Comparison of ENCODE assay signal across 8 cellular contexts in genomic region chr6:36599791-36600209, GRCh38. TPM values are rescaled to one million over a fixed set of nuclear protein-coding genes. Genes with fewer than 3 reads are reported as not detected.
A peak's percentile ranks its signal among the peaks of the same experiment; 100 is the strongest.
DNase-seq lines count a peak whose midpoint lies in the region; ATAC-seq, FAIRE-seq and TF ChIP-seq lines count a peak whose summit lies in the region.

No MANE protein-coding gene starts in this region.

- no peak for TF ChIP-seq RAD21 in K562 (CRISPR knock-in tag; conservative IDR thresholded peaks at IDR 0.05 in 1 of 2, IDR thresholded peaks at IDR 0.05 in 1 of 2)

- H3K27me3 Mint-ChIP-seq in Caco-2 (ENCODE audit: insufficient read depth, unreplicated experiment), result no peaks in the 10 kb centered on the region

- peak overlapping the region; percentile 17 for H3K27ac Mint-ChIP-seq in Caco-2 (ENCODE audit: unreplicated experiment)

- peaks cover 18% of the 10 kb centered on the region for H3K9me1 ChIP-seq in K562 (ENCODE audit: control insufficient read depth, insufficient read depth, low read length)

- H3K79me2 ChIP-seq in K562 (ENCODE audit: control insufficient read depth, insufficient read depth, low read length), result peaks cover 100% of the 10 kb centered on the region

- FAIRE-seq in K562 (lab: Jason Lieb, UNC), result no peak

- H2AFZ ChIP-seq in K562 (ENCODE audit: low read depth, low read length), result no peak overlapping the region

- no peak for TF ChIP-seq POLR2A in K562 (conservative IDR thresholded peaks at IDR 0.05)

- H3K9ac ChIP-seq in K562 (ENCODE audit: insufficient read depth in 1 of 2, low read depth in 2 of 2, low read length in 2 of 2), result 0 out of 4 replicates have a peak overlapping the region, but pooled peaks of 1 of the 2 experiments have one; percentile 43

- H3K4me1 ChIP-seq in Caco-2, result peaks cover 27% of the 10 kb centered on the region
- H3K4me1 ChIP-seq in K562 (replicated peaks in 1 of 2; ENCODE audit: control insufficient read depth in 2 of 2, insufficient read depth in 2 of 2, low read length in 2 of 2), result peaks cover 13 to 33% of the 10 kb centered on the region in 2 experiments; a peak in 4 of 5 replicates

- H3K9me3 ChIP-seq in Caco-2, result no peaks in the 10 kb centered on the region
- H3K9me3 ChIP-seq in K562 (replicated peaks; ENCODE audit: control insufficient read depth, insufficient read depth, low read depth, low read length), result no peaks in the 10 kb centered on the region; the same call in 1 of the 2 replicates

- intact Hi-C loops in Caco-2 (cut with micrococcal nuclease; ENCODE audit: unreplicated experiment) (loop anchor here (10.0 kb wide), 1 partner anchor 175 kb away; no protein-coding TSS in a partner anchor), K562 (cut with micrococcal nuclease) (no loop called here)

- in situ Hi-C loops in K562 (cut with MboI), result no loop called here

- ATAC-seq in K562 (no peak), HG03457 (IDR thresholded peaks at IDR 0.05; ENCODE audit: unreplicated experiment) (no peak)

- H3K36me3 ChIP-seq in Caco-2 (ENCODE audit: control insufficient read depth, insufficient read depth, low read length), result peaks cover 14% of the 10 kb centered on the region
- H3K36me3 ChIP-seq in K562 (ENCODE audit: control insufficient read depth, insufficient read depth, low read length), result peaks cover 98% of the 10 kb centered on the region

- no TSS peak for BruUV-seq in Caco-2 (replicated peaks; lab: Mats Ljungman, UMichigan)
- BruUV-seq in K562 (replicated peaks; lab: Mats Ljungman, UMichigan), result no TSS peak

- H3K27ac ChIP-seq in K562 (ENCODE audit: extremely low read depth, low read depth, low read length), result no peak overlapping the region

- H3K9me3 Mint-ChIP-seq in Caco-2 (ENCODE audit: unreplicated experiment), result no peaks in the 10 kb centered on the region

- TF ChIP-seq CTCF in Caco-2 (IDR thresholded peaks at IDR 0.05; ENCODE audit: insufficient read depth in 1 of 2, low read depth in 1 of 2, low read length in 1 of 2, severe bottlenecking in 1 of 2, unreplicated experiment in 1 of 2) (no peak), K562 (IDR thresholded peaks at IDR 0.05 in 2 of 3, conservative IDR thresholded peaks at IDR 0.05 in 1 of 3; ENCODE audit: insufficient read depth in 2 of 3, low read depth in 1 of 3, low read length in 3 of 3) (no peak)

- peaks cover 13% of the 10 kb centered on the region for H3K4me1 Mint-ChIP-seq in Caco-2 (ENCODE audit: low read depth, unreplicated experiment)

- H3K4me2 ChIP-seq in K562 (ENCODE audit: insufficient read depth, low read length), result 0 out of 2 replicates have a peak overlapping the region, but pooled peaks have one; percentile 11

- H3K36me3 Mint-ChIP-seq in Caco-2 (ENCODE audit: insufficient read depth, unreplicated experiment), result peaks cover 100% of the 10 kb centered on the region

- no peak for DNase-seq in Caco-2
- DNase-seq in T-helper 22 cell (ENCODE audit: low read depth), result peak; percentile 50
- peak in 2 of 4 experiments; percentile 67 to 70 for DNase-seq in K562 (ENCODE audit: extremely low read depth in 1 of 4, low spot score in 3 of 4)
- peak; percentile 46 for DNase-seq in left kidney (ENCODE audit: low read depth, low spot score)
- peak; percentile 24 to 66 (median 50) for DNase-seq in stimulated activated CD4-positive, alpha-beta T cell treated with anti-CD3 and anti-CD28 coated beads, TNF-alpha, amount 100 ng/mL, for 24 hours (ENCODE audit: low read depth in 3 of 3)
- DNase-seq in NCI-H2107 (lab: John Stamatoyannopoulos, UW), result no peak
- DNase-seq in NCI-H2171 treated with DMSO at 0.1 percent for 48 hours (lab: John Stamatoyannopoulos, UW), result no peak

- no peak overlapping the region for H3K4me3 ChIP-seq in Caco-2 (ENCODE audit: low read depth, low read length)
- no peak overlapping the region for H3K4me3 ChIP-seq in K562

- H3K27me3 ChIP-seq in Caco-2 (replicated peaks; ENCODE audit: control insufficient read depth, insufficient read depth, low read length) (no peaks in the 10 kb centered on the region), K562 (ENCODE audit: control insufficient read depth in 2 of 2, insufficient read depth in 2 of 2, low read length in 2 of 2) (no peaks in the 10 kb centered on the region)

- peak overlapping the region; percentile 46 for H3K4me3 Mint-ChIP-seq in Caco-2 (ENCODE audit: unreplicated experiment)

- CTCF ChIA-PET in Caco-2 (lab: Charles Lee) (interaction anchor here (0.6 to 1.1 kb wide), 2 partner anchors 9 to 15 kb away, joined by 4 read pairs; no protein-coding TSS in a partner anchor), K562 (lab: Yijun Ruan, JAX; ENCODE audit: low intra/inter-chr PET ratio) (no interaction called here)

- H4K20me1 ChIP-seq in K562 (replicated peaks; ENCODE audit: control insufficient read depth, insufficient read depth, low read length), result peaks cover 79% of the 10 kb centered on the region

- POLR2A ChIA-PET in Caco-2 (lab: Charles Lee), result interaction anchor here (0.6 to 0.7 kb wide), 3 partner anchors 23 to 535 kb away, joined by 3 to 4 read pairs (median 3); no protein-coding TSS in a partner anchor
- POLR2A ChIA-PET in K562 (lab: Yijun Ruan, JAX), result interaction anchor here (0.7 to 9.8 kb wide), 7 partner anchors 9 to 265 kb away, joined by 3 to 239 read pairs (median 4); partner anchors contain the start of gene CDKN1A

- 92% methylated on average over 14 of the region's 14 CpGs for WGBS in K562 (ENCODE audit: insufficient coverage, low coverage, missing lambda C conversion rate)

- no peak for TF ChIP-seq EP300 in K562 (IDR thresholded peaks at IDR 0.05; ENCODE audit: low read length)

TF ChIP-seq in K562, 482 proteins besides CTCF, POLR2A, EP300 and RAD21 (continues in another document):
- no peak for TF ChIP-seq ZNF121 (CRISPR knock-in tag; conservative IDR thresholded peaks at IDR 0.05)
- peak; percentile 16 for TF ChIP-seq RBM22 (IDR thresholded peaks at IDR 0.05; ENCODE audit: low read depth, low read length, poor library complexity, severe bottlenecking)
- peak; percentile 50; the same call in 1 of the 2 replicates for TF ChIP-seq TFAP4 (CRISPR knock-in tag; IDR thresholded peaks at IDR 0.05; ENCODE audit: borderline replicate concordance)
- TF ChIP-seq SPI1 (IDR thresholded peaks at IDR 0.05; ENCODE audit: borderline replicate concordance, low read depth, low read length), result no peak
- TF ChIP-seq RAD51 (IDR thresholded peaks at IDR 0.05; ENCODE audit: borderline replicate concordance, low read depth), result peak; percentile 69; the same call in 1 of the 2 replicates
- 0 out of 2 replicates have a peak, but pooled peaks have one; percentile 7 for TF ChIP-seq CEBPG (CRISPR knock-in tag; IDR thresholded peaks at IDR 0.05)
- no peak for TF ChIP-seq CEBPG (tag; conservative IDR thresholded peaks at IDR 0.05 in 1 of 2, IDR thresholded peaks at IDR 0.05 in 1 of 2)
- no peak for TF ChIP-seq CBX5 (IDR thresholded peaks at IDR 0.05; ENCODE audit: borderline replicate concordance, low read depth)

RNA-seq across cellular contexts. Expression of gene SRSF3, which starts 5.6 kb away (rescaled TPM):
- total RNA-seq in Caco-2 (2022) (422 and 425 TPM in 2 replicates), K562 (2014; rRNA removed) (251 and 341 TPM in 2 replicates), K562 (2014; rRNA removed; fragmentation: Illumina TruSeq; extraction: Trizol) (537 and 645 TPM in 2 replicates), K562 (2015; rRNA removed; fragmentation: Illumina TruSeq; extraction: Trizol) (344 and 365 TPM in 2 replicates), K562 (2021) (477 and 495 TPM in 2 replicates)
- 228 and 415 TPM in 2 replicates for total RNA-seq in K562 (2011; cell fraction: chromatin; rRNA removed; ENCODE audit: low replicate concordance)
- total RNA-seq in K562 (2011; cell fraction: nucleolus; rRNA removed), result 155 and 159 TPM in 2 replicates
- total RNA-seq in K562 (2011; cell fraction: nucleoplasm; rRNA removed), result 295 and 337 TPM in 2 replicates
- polyA plus RNA-seq in K562 (2011; rRNA removed) (333 and 518 TPM in 2 replicates), K562 (2014; fragmentation: Illumina TruSeq; extraction: Trizol) (337 and 448 TPM in 2 replicates), K562 (2014; fragmentation: Nextera tagmentation; extraction: Ambion mirVana) (1,000 to 10,000 TPM in 1 of 2 experiments, 100 to 1,000 TPM in 1; 955 to 1,200 TPM), K562 (2014; rRNA removed) (534 and 652 TPM in 2 replicates)
- 407 and 505 TPM in 2 replicates for polyA plus RNA-seq in K562 (2011; cell fraction: cytosol; rRNA removed)
- polyA plus RNA-seq in K562 (2011; cell fraction: nucleus; rRNA removed), result 332 and 369 TPM in 2 replicates
- polyA plus RNA-seq in K562 (2012), result 333 and 367 TPM in 2 replicates
- 453 and 564 TPM in 2 replicates for polyA minus RNA-seq in K562 (2011; rRNA and poly(A)+ RNA removed)
- 130 and 151 TPM in 2 replicates for polyA minus RNA-seq in K562 (2011; cell fraction: cytosol; rRNA and poly(A)+ RNA removed)
- 191 and 286 TPM in 2 replicates for polyA minus RNA-seq in K562 (2011; cell fraction: nucleus; rRNA and poly(A)+ RNA removed)

RNA-seq across cellular contexts. Expression of gene STK38, which starts 52.5 kb away (rescaled TPM):
- total RNA-seq in Caco-2 (2022), result 27.5 and 30.8 TPM in 2 replicates
- 17.7 and 43.3 TPM in 2 replicates for total RNA-seq in K562 (2011; cell fraction: chromatin; rRNA removed; ENCODE audit: low replicate concordance)
- 9.7 and 11.1 TPM in 2 replicates for total RNA-seq in K562 (2011; cell fraction: nucleolus; rRNA removed)
- 15.0 and 17.3 TPM in 2 replicates for total RNA-seq in K562 (2011; cell fraction: nucleoplasm; rRNA removed)
- total RNA-seq in K562 (2014; rRNA removed), result 10.6 and 11.3 TPM in 2 replicates
- total RNA-seq in K562 (2014; rRNA removed; fragmentation: Illumina TruSeq; extraction: Trizol), result 21.3 and 22.3 TPM in 2 replicates
- 24.9 and 25.0 TPM in 2 replicates for total RNA-seq in K562 (2015; rRNA removed; fragmentation: Illumina TruSeq; extraction: Trizol)
- 18.0 and 19.5 TPM in 2 replicates for total RNA-seq in K562 (2021)
- 21.5 and 22.0 TPM in 2 replicates for polyA plus RNA-seq in K562 (2011; rRNA removed)
- 7.1 and 12.8 TPM in 2 replicates for polyA plus RNA-seq in K562 (2011; cell fraction: cytosol; rRNA removed)
- 31.7 and 38.9 TPM in 2 replicates for polyA plus RNA-seq in K562 (2011; cell fraction: nucleus; rRNA removed)
- 18.3 and 18.4 TPM in 2 replicates for polyA plus RNA-seq in K562 (2012)
- polyA plus RNA-seq in K562 (2014; fragmentation: Illumina TruSeq; extraction: Trizol), result 21.6 and 28.7 TPM in 2 replicates
- polyA plus RNA-seq in K562 (2014; fragmentation: Nextera tagmentation; extraction: Ambion mirVana), result 1 to 10 TPM; 5.7 to 8.8 TPM
- 17.3 and 20.8 TPM in 2 replicates for polyA plus RNA-seq in K562 (2014; rRNA removed)
- polyA minus RNA-seq in K562 (2011; rRNA and poly(A)+ RNA removed), result 14.8 and 16.4 TPM in 2 replicates
- polyA minus RNA-seq in K562 (2011; cell fraction: cytosol; rRNA and poly(A)+ RNA removed), result 5.0 and 6.4 TPM in 2 replicates
- 7.7 and 14.3 TPM in 2 replicates for polyA minus RNA-seq in K562 (2011; cell fraction: nucleus; rRNA and poly(A)+ RNA removed)

Comparison
In these comparisons a context has a peak if more than half of its experiments do, and no peak if none do; other contexts are left out.
1. DNase-seq: peak in T-helper 22 cell (single experiment), left kidney (single experiment) and stimulated activated CD4-positive, alpha-beta T cell treated with anti-CD3 and anti-CD28 coated beads, TNF-alpha, amount 100 ng/mL, for 24 hours (3 of 3); none in Caco-2 (0 of 2), NCI-H2107 (single experiment) and NCI-H2171 treated with DMSO at 0.1 percent for 48 hours (single experiment).